In genomic region chr19:50835785-50836542, GRCh38 we compare ENCODE assay signal across 1 cellular context.
TF ChIP-seq lines count a peak whose summit lies in the region.

No MANE protein-coding gene starts in this region.

TF ChIP-seq in HepG2, 621 proteins besides CTCF, POLR2A, EP300 and RAD21 (continued from another document and continues in another):
- TF ChIP-seq ZNF639 (CRISPR knock-in tag; conservative IDR thresholded peaks at IDR 0.05) (no peak), STAT6 (CRISPR knock-in tag; IDR thresholded peaks at IDR 0.05; ENCODE audit: borderline replicate concordance) (no peak), PRDM10 (CRISPR knock-in tag; IDR thresholded peaks at IDR 0.05; ENCODE audit: low read depth) (no peak), NAIF1 (CRISPR knock-in tag; IDR thresholded peaks at IDR 0.05; ENCODE audit: borderline replicate concordance) (no peak), ZNF781 (CRISPR knock-in tag; IDR thresholded peaks at IDR 0.05; ENCODE audit: borderline replicate concordance, not compliant biosample characterization) (no peak), SATB2 (CRISPR knock-in tag; IDR thresholded peaks at IDR 0.05) (no peak), TFDP1 (CRISPR knock-in tag; IDR thresholded peaks at IDR 0.05; ENCODE audit: borderline replicate concordance) (0 out of 2 replicates have a peak, but pooled peaks have one; percentile 22), ZUFSP (CRISPR knock-in tag; IDR thresholded peaks at IDR 0.05; ENCODE audit: borderline replicate concordance) (no peak), MTERF4 (CRISPR knock-in tag; IDR thresholded peaks at IDR 0.05) (no peak), PAF1 (CRISPR knock-in tag; IDR thresholded peaks at IDR 0.05) (no peak), NCOA5 (CRISPR knock-in tag; IDR thresholded peaks at IDR 0.05) (no peak), AGO2 (optimal IDR thresholded peaks at IDR 0.05; ENCODE audit: low read depth, low read length) (no peak), FOSL1 (CRISPR knock-in tag; IDR thresholded peaks at IDR 0.05; ENCODE audit: borderline replicate concordance) (no peak), CBX1 (IDR thresholded peaks at IDR 0.05; ENCODE audit: low read depth) (peak; percentile 43), SKI (IDR thresholded peaks at IDR 0.05; ENCODE audit: partially characterized antibody) (peak; percentile 49), SSRP1 (CRISPR knock-in tag; IDR thresholded peaks at IDR 0.05) (no peak), HMGXB4 (CRISPR knock-in tag; IDR thresholded peaks at IDR 0.05; ENCODE audit: borderline replicate concordance in 1 of 2, low read depth in 1 of 2) (peak; percentile 28 to 48; a peak in 1 of 4 replicates), ZFAT (CRISPR knock-in tag; conservative IDR thresholded peaks at IDR 0.05) (no peak), CCAR2 (optimal IDR thresholded peaks at IDR 0.05; ENCODE audit: low read depth, low read length) (no peak), ZNF318 (CRISPR knock-in tag; IDR thresholded peaks at IDR 0.05) (no peak), ZNF354B (CRISPR knock-in tag; IDR thresholded peaks at IDR 0.05) (no peak), ZNF343 (CRISPR knock-in tag; IDR thresholded peaks at IDR 0.05) (no peak), ZNF17 (CRISPR knock-in tag; IDR thresholded peaks at IDR 0.05) (no peak), ZBTB44 (CRISPR knock-in tag; IDR thresholded peaks at IDR 0.05) (no peak), RFXANK (CRISPR knock-in tag; IDR thresholded peaks at IDR 0.05) (no peak), ZNF557 (CRISPR knock-in tag; IDR thresholded peaks at IDR 0.05) (no peak), MIER2 (CRISPR knock-in tag; IDR thresholded peaks at IDR 0.05) (no peak), CENPT (CRISPR knock-in tag; IDR thresholded peaks at IDR 0.05; ENCODE audit: low read depth) (no peak), ZNF660 (CRISPR knock-in tag; IDR thresholded peaks at IDR 0.05; ENCODE audit: borderline replicate concordance, low read depth) (no peak)
